In the genomic region with DNA sequence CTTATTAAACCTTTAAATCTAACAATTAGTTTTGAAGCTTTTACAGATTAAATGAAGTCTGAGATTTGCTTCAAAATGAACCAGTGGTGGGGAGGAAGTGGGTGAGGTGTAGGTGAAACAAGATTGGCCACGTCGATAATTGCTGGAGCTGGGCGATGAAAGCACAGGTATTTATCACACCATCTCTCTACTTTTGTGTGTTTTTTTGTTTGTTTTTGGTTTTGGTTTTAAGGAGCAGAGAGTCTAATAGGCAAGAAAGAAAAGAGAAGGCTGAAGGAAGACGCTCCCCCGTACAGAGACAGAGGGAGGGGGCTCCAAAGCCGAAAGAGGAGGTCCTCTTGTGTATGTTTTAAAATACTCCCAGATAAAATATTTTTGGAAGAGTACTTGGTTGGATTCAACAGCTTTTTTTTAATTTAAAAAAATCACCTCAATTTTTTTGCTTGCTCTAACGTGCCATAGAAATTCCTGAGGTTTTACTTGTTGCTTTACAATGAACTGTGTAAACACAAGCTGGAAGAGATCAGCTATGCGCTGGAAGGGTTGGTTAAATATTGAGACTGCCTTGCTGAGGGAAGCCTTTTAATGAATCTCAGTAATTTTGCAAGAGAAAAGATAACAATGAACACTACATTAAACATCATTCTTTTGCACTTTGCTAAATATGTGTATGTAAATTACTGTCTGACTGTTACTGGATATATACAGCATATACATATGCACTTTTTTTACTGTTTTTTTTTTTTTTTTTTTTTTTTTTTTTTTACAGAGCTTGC, we compare ENCODE assay signal across 9 cellular contexts. TPM values are rescaled to one million over a fixed set of nuclear protein-coding genes. Genes with fewer than 3 reads are reported as not detected.
DNase-seq lines count a peak whose midpoint lies in the region; ATAC-seq, FAIRE-seq and TF ChIP-seq lines count a peak whose summit lies in the region.
"Had no signal": no experiment of that assay in that cellular context is flagged by ENCODE, and none has a peak within 500 bp of the region (broad histone marks: within the 10 kb centered on the region; RNA-seq: fewer than 3 reads in every experiment).

No MANE protein-coding gene starts in this region.

- H3K4me3 ChIP-seq in bronchial epithelial cell (ENCODE audit: low read depth, low read length) (no peak overlapping the region), prostate gland (no peak overlapping the region)
- H3K4me3 ChIP-seq: BLaER1 had no signal

- intact Hi-C loops in prostate gland (cut with DNase I) = no loop called here

- no peaks in the 10 kb centered on the region for H3K36me3 ChIP-seq in bronchial epithelial cell (ENCODE audit: control insufficient read depth, insufficient read depth, low read length)
- no peaks in the 10 kb centered on the region for H3K36me3 ChIP-seq in prostate gland
- H3K36me3 ChIP-seq: BLaER1 had no signal

- H3K9me3 ChIP-seq in prostate gland = no peaks in the 10 kb centered on the region
- H3K9me3 ChIP-seq: BLaER1 had no signal

- no peaks in the 10 kb centered on the region for H3K27me3 ChIP-seq in bronchial epithelial cell (ENCODE audit: control insufficient read depth, insufficient read depth, low read length)
- no peaks in the 10 kb centered on the region for H3K27me3 ChIP-seq in prostate gland (replicated peaks; ENCODE audit: insufficient read depth)
- H3K27me3 ChIP-seq: BLaER1 had no signal

- no peak for TF ChIP-seq POLR2A in prostate gland (IDR thresholded peaks at IDR 0.05)

- WGBS in prostate gland = 17% methylated on average over 8 of the region's 8 CpGs

- H3K27ac ChIP-seq in prostate gland = peak overlapping the region; percentile 29 to 68
- H3K27ac ChIP-seq: BLaER1 had no signal

- ATAC-seq in HG03039 (IDR thresholded peaks at IDR 0.05; ENCODE audit: unreplicated experiment) (no peak), HG03457 (IDR thresholded peaks at IDR 0.05; ENCODE audit: unreplicated experiment) (no peak)

- TF ChIP-seq CTCF in bronchial epithelial cell (IDR thresholded peaks at IDR 0.05; ENCODE audit: insufficient read depth, low read length, severe bottlenecking) (no peak), prostate gland (IDR thresholded peaks at IDR 0.05) (no peak)

- no peak for FAIRE-seq in bronchial epithelial cell (lab: Jason Lieb, UNC)

- DNase-seq in NCI-H345 (lab: John Stamatoyannopoulos, UW) (peak; percentile 15), NCI-H345 treated with DMSO at 0.1 percent for 48 hours (lab: John Stamatoyannopoulos, UW; ENCODE audit: unreplicated experiment) (no peak), NCI-H774 (lab: John Stamatoyannopoulos, UW) (peak; percentile 36), bronchial epithelial cell (ENCODE audit: low read depth) (peak; percentile 96), prostate gland (ENCODE audit: low spot score) (peak; percentile 58), HUDEP-2 (lab: John Stamatoyannopoulos, UW; ENCODE audit: unreplicated experiment in 76 of 76) (no peak)

- H3K4me1 ChIP-seq in prostate gland (replicated peaks) = peaks cover 5% of the 10 kb centered on the region

RNA-seq across cellular contexts. Expression of gene LGALS8, which starts 6.7 kb away (rescaled TPM):
- 49.2 and 53.0 TPM in 2 replicates for total RNA-seq in bronchial epithelial cell
- total RNA-seq in prostate gland = 100 to 1,000 TPM in 1 of 2 donors, 10 to 100 TPM in 1; 86.0 to 119 TPM

Comparison
In these comparisons a context has a peak if more than half of its experiments do, and no peak if none do; other contexts are left out.
1. DNase-seq: peak in NCI-H345 (single experiment), NCI-H774 (single experiment), bronchial epithelial cell (single experiment) and prostate gland (single experiment); none in NCI-H345 treated with DMSO at 0.1 percent for 48 hours (single experiment) and HUDEP-2 (0 of 76).